ENCODE assay signal across 11 cellular contexts in the genomic region with DNA sequence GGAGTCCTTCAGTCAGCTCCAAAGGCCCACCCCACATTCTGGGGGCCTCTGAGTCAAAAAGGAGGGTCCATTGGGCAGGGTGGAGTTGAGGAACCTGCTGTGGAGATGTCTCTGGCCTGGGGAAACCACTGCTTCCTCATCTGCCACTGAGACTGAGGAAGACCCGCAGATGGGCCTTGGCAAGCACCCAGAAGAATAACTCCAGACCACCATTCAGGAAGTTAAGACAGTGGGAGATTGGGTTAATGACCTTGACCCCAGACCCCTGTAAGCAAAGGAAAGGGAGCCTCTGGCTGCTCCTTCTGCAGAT. TPM values are rescaled to one million over a fixed set of nuclear protein-coding genes. Genes with fewer than 3 reads are reported as not detected.
DNase-seq lines count a peak whose midpoint lies in the region; ATAC-seq and TF ChIP-seq lines count a peak whose summit lies in the region.
"Had no signal": no experiment of that assay in that cellular context is flagged by ENCODE, and none has a peak within 500 bp of the region (broad histone marks: within the 10 kb centered on the region; RNA-seq: fewer than 3 reads in every experiment).

No MANE protein-coding gene starts in this region.

- no peak for DNase-seq in activated CD4-positive, alpha-beta T cell treated with anti-CD3 and anti-CD28 coated beads for 36 hours
- no peak for DNase-seq in activated CD4-positive, alpha-beta T cell treated with anti-CD3 and anti-CD28 coated beads, Interleukin-2, amount 50 U/mL, for 1 hour
- DNase-seq in NAMALWA (ENCODE audit: low spot score) (peak; percentile 17), mammary epithelial cell (no peak), psoas muscle (no peak), brain microvascular endothelial cell (no peak)

- no peak overlapping the region for H3K9ac ChIP-seq in mammary epithelial cell (ENCODE audit: insufficient read depth, low read length)

- CTCF ChIA-PET in activated CD4-positive, alpha-beta T cell treated with anti-CD3 and anti-CD28 coated beads for 36 hours (lab: Charles Lee): interaction anchor here (0.5 to 0.7 kb wide), 3 partner anchors 130 to 689 kb away, joined by 3 to 4 read pairs (median 3); no protein-coding TSS in a partner anchor
- CTCF ChIA-PET in mammary epithelial cell (lab: Charles Lee; ENCODE audit: low non-redundant PET): interaction anchor here (0.6 kb wide), 1 partner anchor 20 kb away, joined by 7 read pairs; the partner anchor contains the start of genes RIBC1 and SMC1A

- dilution Hi-C loops in mammary epithelial cell (cut with HindIII; ENCODE audit: low sequenced_read_pairs): no loop called here

- H3K27me3 ChIP-seq in mammary epithelial cell (ENCODE audit: insufficient read depth, low read length): peaks cover 3% of the 10 kb centered on the region
- peaks cover 0 to 51% (median 0%) of the 10 kb centered on the region in 3 donors for H3K27me3 ChIP-seq in psoas muscle (ENCODE audit: insufficient read depth in 3 of 3, low read length in 2 of 3)
- H3K27me3 ChIP-seq in brain microvascular endothelial cell (replicated peaks): no peaks in the 10 kb centered on the region
- H3K27me3 ChIP-seq: gastroesophageal sphincter had no signal

- intact Hi-C loops in activated CD4-positive, alpha-beta T cell treated with anti-CD3 and anti-CD28 coated beads for 36 hours (cut with DNase I, micrococcal nuclease): no loop called here
- intact Hi-C loops in mammary epithelial cell (cut with micrococcal nuclease): no loop called here
- intact Hi-C loops in psoas muscle (cut with DNase I): no loop called here

- H3K27ac Mint-ChIP-seq in activated CD4-positive, alpha-beta T cell treated with anti-CD3 and anti-CD28 coated beads for 36 hours: no peak overlapping the region

- no peaks in the 10 kb centered on the region for H3K36me3 Mint-ChIP-seq in activated CD4-positive, alpha-beta T cell treated with anti-CD3 and anti-CD28 coated beads for 36 hours (ENCODE audit: low read depth)

- 100% methylated on average over 1 of the region's 1 CpG for WGBS in mammary epithelial cell (ENCODE audit: low coverage, missing lambda C conversion rate)
- WGBS in psoas muscle, 3 donors: 50 to 68% (median 50%) methylated on average over 1 of the region's 1 CpG

- peak overlapping the region in 2 of 3 experiments; percentile 38 to 49 for H3K4me3 ChIP-seq in mammary epithelial cell (replicated peaks in 1 of 3; ENCODE audit: insufficient read depth in 1 of 3, low read depth in 2 of 3, low read length in 3 of 3)
- peak overlapping the region; percentile 60 for H3K4me3 ChIP-seq in psoas muscle
- H3K4me3 ChIP-seq in brain microvascular endothelial cell (ENCODE audit: low read depth, low read length): no peak overlapping the region
- H3K4me3 ChIP-seq: SK-N-MC had no signal

- H3K27ac ChIP-seq in mammary epithelial cell (ENCODE audit: insufficient read depth, low read depth, low read length) (no peak overlapping the region), psoas muscle (peak overlapping the region; percentile 92), brain microvascular endothelial cell (no peak overlapping the region)
- H3K27ac ChIP-seq: SK-N-MC had no signal

- H3K9me3 ChIP-seq in mammary epithelial cell (replicated peaks; ENCODE audit: insufficient read depth, low read length) (no peaks in the 10 kb centered on the region), psoas muscle (no peaks in the 10 kb centered on the region)
- H3K9me3 ChIP-seq: gastroesophageal sphincter, pancreas had no signal

- no peaks in the 10 kb centered on the region for H3K79me2 ChIP-seq in mammary epithelial cell (ENCODE audit: insufficient read depth, low read length)

- TF ChIP-seq CTCF in mammary epithelial cell (conservative IDR thresholded peaks at IDR 0.05 in 1 of 2, IDR thresholded peaks at IDR 0.05 in 1 of 2; ENCODE audit: extremely low read depth in 1 of 2, insufficient read depth in 1 of 2, low read depth in 1 of 2, low read length in 2 of 2): no peak
- TF ChIP-seq CTCF in psoas muscle (IDR thresholded peaks at IDR 0.05): no peak
- TF ChIP-seq CTCF in brain microvascular endothelial cell (IDR thresholded peaks at IDR 0.05; ENCODE audit: low read depth, low read length, missing control alignments): no peak

- peaks cover 26% of the 10 kb centered on the region for H3K4me1 Mint-ChIP-seq in activated CD4-positive, alpha-beta T cell treated with anti-CD3 and anti-CD28 coated beads for 36 hours

- no TSS peak for BruUV-seq in mammary epithelial cell (replicated peaks; lab: Mats Ljungman, UMichigan)

- H3K9me3 Mint-ChIP-seq in activated CD4-positive, alpha-beta T cell treated with anti-CD3 and anti-CD28 coated beads for 36 hours (ENCODE audit: low read depth): no peaks in the 10 kb centered on the region

- peaks cover 28% of the 10 kb centered on the region for H3K4me1 ChIP-seq in mammary epithelial cell (ENCODE audit: insufficient read depth, low read length)
- H3K4me1 ChIP-seq in psoas muscle: peaks cover 4% of the 10 kb centered on the region
- H3K4me1 ChIP-seq: pancreas had no signal

- H3K4me3 Mint-ChIP-seq in activated CD4-positive, alpha-beta T cell treated with anti-CD3 and anti-CD28 coated beads for 36 hours: peak overlapping the region; percentile 76

- H3K36me3 ChIP-seq in mammary epithelial cell (ENCODE audit: insufficient read depth, low read length) (no peaks in the 10 kb centered on the region), psoas muscle (ENCODE audit: insufficient read depth in 1 of 2, low read depth in 1 of 2) (no peaks in the 10 kb centered on the region), brain microvascular endothelial cell (replicated peaks) (no peaks in the 10 kb centered on the region)
- H3K36me3 ChIP-seq: gastroesophageal sphincter, pancreas had no signal

- ATAC-seq in activated CD4-positive, alpha-beta T cell treated with anti-CD3 and anti-CD28 coated beads for 36 hours: no peak
- no peak for ATAC-seq in psoas muscle
- no peak for ATAC-seq in HG03108 (IDR thresholded peaks at IDR 0.05; ENCODE audit: unreplicated experiment)
- ATAC-seq in GM21367 (IDR thresholded peaks at IDR 0.05; ENCODE audit: unreplicated experiment): no peak

- POLR2A ChIA-PET in activated CD4-positive, alpha-beta T cell treated with anti-CD3 and anti-CD28 coated beads for 36 hours (lab: Charles Lee): no interaction called here

- H2AFZ ChIP-seq in mammary epithelial cell (ENCODE audit: low read depth, low read length): peak overlapping the region; percentile 82

- H3K27me3 Mint-ChIP-seq in activated CD4-positive, alpha-beta T cell treated with anti-CD3 and anti-CD28 coated beads for 36 hours: peaks cover 5% of the 10 kb centered on the region

- peak overlapping the region; percentile 7 for H3K4me2 ChIP-seq in mammary epithelial cell (ENCODE audit: insufficient read depth, low read depth, low read length)

- no peaks in the 10 kb centered on the region for H4K20me1 ChIP-seq in mammary epithelial cell (ENCODE audit: insufficient read depth, low read length)

- in situ Hi-C loops in mammary epithelial cell (cut with MboI; ENCODE audit: low sequenced_read_pairs in 2 of 2) (no loop called here), brain microvascular endothelial cell (cut with HindIII; ENCODE audit: low pct_ligation_motif_present, low sequenced_read_pairs) (no loop called here)

RNA-seq across cellular contexts. Expression of gene HSD17B10, which starts 8.1 kb away (rescaled TPM):
- 10 to 100 TPM; 89.0 to 92.7 TPM for total RNA-seq in activated CD4-positive, alpha-beta T cell treated with anti-CD3 and anti-CD28 coated beads for 36 hours
- total RNA-seq in mammary epithelial cell (10 to 100 TPM; 71.7 to 74.6 TPM), psoas muscle (10 to 100 TPM; 51.8 to 98.0 (median 68.4) TPM)
- polyA plus RNA-seq in mammary epithelial cell (140 TPM), psoas muscle (100 to 1,000 TPM in 1 of 3 donors, 10 to 100 TPM in 2; 56.3 to 117 (median 76.4) TPM)
- 82.7 TPM for polyA minus RNA-seq in mammary epithelial cell

RNA-seq across cellular contexts. Expression of gene RIBC1, which starts 19.6 kb away (rescaled TPM):
- under 1 TPM; 0.46 to 0.95 TPM for total RNA-seq in activated CD4-positive, alpha-beta T cell treated with anti-CD3 and anti-CD28 coated beads for 36 hours
- total RNA-seq in mammary epithelial cell (1 to 10 TPM; 1.0 to 1.2 TPM), psoas muscle (under 1 TPM; 0.14 to 0.64 (median 0.40) TPM)
- polyA plus RNA-seq in mammary epithelial cell (0.23 TPM), psoas muscle (1 to 10 TPM in 1 of 3 donors, under 1 TPM in 2; 0.15 to 2.3 (median 0.44) TPM)
- polyA minus RNA-seq in mammary epithelial cell: not detected

RNA-seq across cellular contexts. Expression of gene SMC1A, which starts 19.8 kb away (rescaled TPM):
- total RNA-seq in activated CD4-positive, alpha-beta T cell treated with anti-CD3 and anti-CD28 coated beads for 36 hours: 100 to 1,000 TPM; 155 to 190 TPM
- total RNA-seq in mammary epithelial cell (10 to 100 TPM; 19.7 to 66.0 TPM), psoas muscle (10 to 100 TPM; 25.9 to 45.0 (median 31.6) TPM)
- polyA plus RNA-seq in mammary epithelial cell (43.5 TPM), psoas muscle (1 to 10 TPM; 8.1 to 10.0 (median 9.2) TPM)
- 116 TPM for polyA minus RNA-seq in mammary epithelial cell
